In the genomic region with DNA sequence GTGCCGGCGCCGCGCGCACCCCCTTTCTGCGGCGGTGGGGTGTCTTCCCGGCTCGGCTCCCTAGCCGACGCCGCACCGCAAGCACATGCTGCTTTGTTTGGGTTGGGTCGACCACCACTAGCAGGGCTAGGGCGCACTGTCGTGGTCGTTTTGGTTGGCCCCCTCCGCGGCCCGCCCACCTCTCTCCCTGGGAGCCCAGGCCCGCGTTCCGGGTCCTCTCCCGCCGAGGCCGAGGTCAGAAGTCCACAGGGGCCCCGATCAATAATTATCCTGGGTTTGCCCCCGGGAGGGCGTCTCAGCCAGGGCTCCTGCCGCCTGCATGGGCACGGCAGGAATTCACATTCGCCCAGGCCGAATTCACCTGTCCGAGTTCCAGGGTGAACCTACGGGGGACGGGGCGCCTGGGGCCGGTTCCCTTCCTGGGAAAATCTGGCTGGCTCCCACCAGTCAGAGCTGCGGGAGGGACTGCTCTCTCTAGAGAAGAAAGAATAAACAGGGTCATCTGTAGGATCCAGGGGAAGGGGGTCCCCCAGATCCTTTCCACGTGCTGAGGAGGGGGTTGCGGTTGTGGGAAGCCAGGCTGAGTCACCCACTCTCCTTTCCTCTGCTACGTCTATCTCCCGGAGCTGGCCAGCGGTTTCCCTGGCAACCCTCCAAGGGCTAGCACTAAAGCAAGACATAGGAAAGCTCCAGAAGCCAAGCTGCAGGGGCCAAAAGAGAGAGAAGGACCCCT, we compare ENCODE assay signal across 9 cellular contexts. TPM values are rescaled to one million over a fixed set of nuclear protein-coding genes. Genes with fewer than 3 reads are reported as not detected.
DNase-seq lines count a peak whose midpoint lies in the region; ATAC-seq, FAIRE-seq and TF ChIP-seq lines count a peak whose summit lies in the region.
"Had no signal": no experiment of that assay in that cellular context is flagged by ENCODE, and none has a peak within 500 bp of the region (broad histone marks: within the 10 kb centered on the region; RNA-seq: fewer than 3 reads in every experiment).

No MANE protein-coding gene starts in this region.

- no peaks in the 10 kb centered on the region for H3K9me3 ChIP-seq in SJCRH30 (replicated peaks)
- no peaks in the 10 kb centered on the region for H3K9me3 ChIP-seq in mammary epithelial cell (replicated peaks; ENCODE audit: insufficient read depth, low read length)
- no peaks in the 10 kb centered on the region for H3K9me3 ChIP-seq in kidney (ENCODE audit: control insufficient read depth in 1 of 2, low read length in 2 of 2)

- intact Hi-C loops in mammary epithelial cell (cut with micrococcal nuclease) = no loop called here
- intact Hi-C loops in kidney (cut with DNase I) = no loop called here

- H2AFZ ChIP-seq in mammary epithelial cell (ENCODE audit: low read depth, low read length) = peak overlapping the region; percentile 98

- H3K4me3 ChIP-seq in SJCRH30 (peak overlapping the region; percentile 88), mammary epithelial cell (replicated peaks in 1 of 3; ENCODE audit: insufficient read depth in 1 of 3, low read depth in 2 of 3, low read length in 3 of 3) (peak overlapping the region; percentile 77 to 91 (median 78)), kidney (ENCODE audit: low read length in 2 of 2) (peak overlapping the region; percentile 10 to 76), skin epidermis (peak overlapping the region; percentile 60 to 89 (median 80))

- no peak for FAIRE-seq in kidney (lab: Jason Lieb, UNC)

- dilution Hi-C loops in mammary epithelial cell (cut with HindIII; ENCODE audit: low sequenced_read_pairs) = loop anchor here (10.0 kb wide), 1 partner anchor 72 kb away; no protein-coding TSS in a partner anchor

- 5% methylated on average over 11 of the region's 44 CpGs for WGBS in mammary epithelial cell (ENCODE audit: low coverage, missing lambda C conversion rate)

- H3K9ac ChIP-seq in mammary epithelial cell (ENCODE audit: insufficient read depth, low read length) (peak overlapping the region; percentile 62), kidney (ENCODE audit: low read length in 2 of 2) (peak overlapping the region; percentile 62 to 90)

- H3K27me3 ChIP-seq in SJCRH30 (peaks cover 10% of the 10 kb centered on the region), mammary epithelial cell (ENCODE audit: insufficient read depth, low read length) (no peaks in the 10 kb centered on the region)

- no peaks in the 10 kb centered on the region for H4K20me1 ChIP-seq in mammary epithelial cell (ENCODE audit: insufficient read depth, low read length)

- ATAC-seq in HG03280 (IDR thresholded peaks at IDR 0.05; ENCODE audit: unreplicated experiment) = peak; percentile 12

- CTCF ChIA-PET in GM10248 (lab: Yijun Ruan, JAX) (interaction anchor here (1.4 to 2.0 kb wide), 3 partner anchors 29 to 54 kb away, joined by 5 to 7 read pairs (median 7); no protein-coding TSS in a partner anchor), mammary epithelial cell (lab: Charles Lee; ENCODE audit: low non-redundant PET) (no interaction called here)

- H3K36me3 ChIP-seq in SJCRH30 (no peaks in the 10 kb centered on the region), mammary epithelial cell (ENCODE audit: insufficient read depth, low read length) (no peaks in the 10 kb centered on the region), kidney (ENCODE audit: control insufficient read depth in 1 of 2, insufficient read depth in 2 of 2, low read length in 2 of 2) (no peaks in the 10 kb centered on the region)

- BruUV-seq in mammary epithelial cell (replicated peaks; lab: Mats Ljungman, UMichigan) = no TSS peak

- DNase-seq in GM10248 (ENCODE audit: extremely low spot score) (peak; percentile 45), SJCRH30 (peak; percentile 69 to 71), mammary epithelial cell (peak; percentile 65), kidney (peak; percentile 89), SIG-M5 (lab: John Stamatoyannopoulos, UW) (no peak), NCI-H1436 (lab: John Stamatoyannopoulos, UW) (no peak)

- no peak overlapping the region for H3K27ac ChIP-seq in SJCRH30
- no peak overlapping the region for H3K27ac ChIP-seq in mammary epithelial cell (ENCODE audit: insufficient read depth, low read depth, low read length)
- peak overlapping the region; percentile 91 for H3K27ac ChIP-seq in kidney (ENCODE audit: low read depth in 2 of 2, low read length in 2 of 2)
- peak overlapping the region; percentile 77 to 96 (median 93) for H3K27ac ChIP-seq in skin epidermis
- H3K27ac ChIP-seq: epithelial cell of prostate had no signal

- peak overlapping the region; percentile 98 for H3K4me2 ChIP-seq in mammary epithelial cell (ENCODE audit: insufficient read depth, low read depth, low read length)

- in situ Hi-C loops in mammary epithelial cell (cut with MboI; ENCODE audit: low sequenced_read_pairs in 2 of 2) = no loop called here

- peaks cover 40% of the 10 kb centered on the region for H3K79me2 ChIP-seq in mammary epithelial cell (ENCODE audit: insufficient read depth, low read length)

- H3K4me1 ChIP-seq in SJCRH30 (peaks cover 15% of the 10 kb centered on the region), mammary epithelial cell (ENCODE audit: insufficient read depth, low read length) (peaks cover 15% of the 10 kb centered on the region), kidney (ENCODE audit: control insufficient read depth in 1 of 2, insufficient read depth in 1 of 2, low read depth in 1 of 2, low read length in 2 of 2) (peaks cover 3 to 6% of the 10 kb centered on the region in 2 donors)

- TF ChIP-seq CTCF in GM10248 (IDR thresholded peaks at IDR 0.05; ENCODE audit: control extremely low read depth, extremely low read depth, low read depth, missing control alignments) = no peak
- TF ChIP-seq CTCF in mammary epithelial cell (conservative IDR thresholded peaks at IDR 0.05 in 1 of 2, IDR thresholded peaks at IDR 0.05 in 1 of 2; ENCODE audit: extremely low read depth in 1 of 2, insufficient read depth in 1 of 2, low read depth in 1 of 2, low read length in 2 of 2) = no peak
- TF ChIP-seq CTCF in kidney (IDR thresholded peaks at IDR 0.05; ENCODE audit: borderline replicate concordance, extremely low read depth, insufficient read depth) = no peak

- POLR2A ChIA-PET in GM10248 (lab: Yijun Ruan, JAX) = interaction anchor here (0.9 kb wide), 1 partner anchor 260 kb away, joined by 3 read pairs; a partner anchor contains a TSS

RNA-seq across cellular contexts. Expression of a gene that starts 0.6 kb away (rescaled TPM):
- 25.7 and 31.1 TPM in 2 replicates for total RNA-seq in SJCRH30 (2014; rRNA removed; shearing (Covaris generic))
- total RNA-seq in mammary epithelial cell (10 to 100 TPM; 20.0 to 20.5 TPM), kidney (68.0 TPM)
- polyA plus RNA-seq in mammary epithelial cell (13.3 TPM), kidney (ENCODE audit: insufficient read depth, low read depth, low replicate concordance) (20.4 TPM)
- polyA minus RNA-seq in mammary epithelial cell = 82.6 TPM

RNA-seq across cellular contexts. Expression of a gene that starts 11.5 kb away (rescaled TPM):
- total RNA-seq in SJCRH30 (2014; rRNA removed; shearing (Covaris generic)) = 5.0 and 5.9 TPM in 2 replicates
- total RNA-seq in mammary epithelial cell (10 to 100 TPM in 1 of 2 donors, 1 to 10 TPM in 1; 1.7 to 10.5 TPM), kidney (47.9 TPM)
- polyA plus RNA-seq in mammary epithelial cell (1.2 TPM), kidney (ENCODE audit: insufficient read depth, low read depth, low replicate concordance) (11.5 TPM)
- 5.2 TPM for polyA minus RNA-seq in mammary epithelial cell

Comparison
In these comparisons a context has a peak if more than half of its experiments do, and no peak if none do; other contexts are left out.
1. DNase-seq: peak in GM10248 (single experiment), SJCRH30 (2 of 2), mammary epithelial cell (single experiment) and kidney (single experiment); none in SIG-M5 (single experiment) and NCI-H1436 (single experiment).
2. H3K27ac ChIP-seq: peak in kidney (2 of 2) and skin epidermis (21 of 21); none in SJCRH30 (single experiment) and mammary epithelial cell (single experiment).
3. Peak in every context shown above with its lines, with median percentiles within 50 percentile points of each other: H3K4me3 ChIP-seq.